In genomic region chr3:9139366-9139765, GRCh38 we compare ENCODE assay signal across 7 cellular contexts.
"Had no signal": no experiment of that assay in that cellular context is flagged by ENCODE, and none has a peak within 500 bp of the region (broad histone marks: within the 10 kb centered on the region; RNA-seq: fewer than 3 reads in every experiment).

No MANE protein-coding gene starts in this region.

- H3K27ac ChIP-seq: HL-60 had no signal

- H3K4me3 ChIP-seq: K562 had no signal

- FAIRE-seq: HepG2, HTR-8/SVneo, K562 had no signal

- DNase-seq: IMR-90, KBM-7, KG1 had no signal
